In genomic region chr13:87827479-87827878, GRCh38 we compare ENCODE assay signal across 22 cellular contexts.
DNase-seq lines count a peak whose midpoint lies in the region; TF ChIP-seq lines count a peak whose summit lies in the region.
"Had no signal": no experiment of that assay in that cellular context is flagged by ENCODE, and none has a peak within 500 bp of the region (broad histone marks: within the 10 kb centered on the region; RNA-seq: fewer than 3 reads in every experiment).

No MANE protein-coding gene starts in this region.

- no peak overlapping the region for H2AFZ ChIP-seq in fibroblast of lung (ENCODE audit: low read length)
- no peak overlapping the region for H2AFZ ChIP-seq in smooth muscle cell (ENCODE audit: low read depth)

- TF ChIP-seq CTCF in fibroblast of lung (conservative IDR thresholded peaks at IDR 0.05 in 1 of 2, IDR thresholded peaks at IDR 0.05 in 1 of 2; ENCODE audit: low read depth in 1 of 2, low read length in 2 of 2) (no peak), smooth muscle cell (IDR thresholded peaks at IDR 0.05; ENCODE audit: borderline replicate concordance, insufficient read depth, poor library complexity, severe bottlenecking) (no peak)

- H4K20me1 ChIP-seq in fibroblast of lung (ENCODE audit: control insufficient read depth, extremely low read depth, insufficient read depth, low read length) (no peaks in the 10 kb centered on the region), smooth muscle cell (ENCODE audit: low read depth) (no peaks in the 10 kb centered on the region)

- DNase-seq in GM04503 (ENCODE audit: low read depth) = peak; percentile 1
- peak; percentile 49 for DNase-seq in RKO (ENCODE audit: low spot score)
- DNase-seq in fibroblast of lung (ENCODE audit: low read depth in 2 of 2) = peak; percentile 65 to 77
- DNase-seq in smooth muscle cell (lab: John Stamatoyannopoulos, UW; ENCODE audit: unreplicated experiment) = no peak
- DNase-seq in NCI-H1694 treated with DMSO at 0.1 percent for 48 hours (lab: John Stamatoyannopoulos, UW) = no peak
- DNase-seq in DMS153 (lab: John Stamatoyannopoulos, UW) = no peak
- DNase-seq in activated effector memory CD4-positive, alpha-beta T cell treated with anti-CD3 and anti-CD28 coated beads, Interleukin-2, amount 50 U/mL, for 16 hours = no peak
- DNase-seq: activated CD4-positive, alpha-beta T cell treated with anti-CD3 and anti-CD28 coated beads, Interleukin-2, amount 50 U/mL, for 4 hours; activated naive CD4-positive, alpha-beta T cell; colonic mucosa; DMS79; IMR-90; NCI-H2029; NCI-H510A; right cardiac atrium; SHP77 treated with DMSO at 0.1 percent for 48 hours; stimulated activated CD4-positive, alpha-beta T cell treated with anti-CD3 and anti-CD28 coated beads, Interleukin-1b, Interleukin-23, amount 100 ng/mL, for 48 hours; stomach; T-helper 1 cell had no signal

- no peaks in the 10 kb centered on the region for H3F3A ChIP-seq in smooth muscle cell (ENCODE audit: low read depth)

- H3K27me3 ChIP-seq in fibroblast of lung (ENCODE audit: control insufficient read depth, insufficient read depth, low read length) = no peaks in the 10 kb centered on the region
- no peaks in the 10 kb centered on the region for H3K27me3 ChIP-seq in smooth muscle cell (ENCODE audit: low read depth)
- H3K27me3 ChIP-seq: ascending aorta, colonic mucosa, stomach had no signal

- 53% methylated on average over 4 of the region's 4 CpGs for WGBS in smooth muscle cell (ENCODE audit: low lambda C conversion rate)

- H3K9me3 ChIP-seq in fibroblast of lung (ENCODE audit: control insufficient read depth, insufficient read depth, low read depth, low read length) (no peaks in the 10 kb centered on the region), smooth muscle cell (replicated peaks; ENCODE audit: low read depth) (no peaks in the 10 kb centered on the region)
- H3K9me3 ChIP-seq: ascending aorta, colonic mucosa, stomach had no signal

- H3K9ac ChIP-seq in fibroblast of lung (ENCODE audit: insufficient read depth, low read length) (no peak overlapping the region), smooth muscle cell (ENCODE audit: low read depth) (no peak overlapping the region)

- no peaks in the 10 kb centered on the region for H3K4me1 ChIP-seq in fibroblast of lung (ENCODE audit: control insufficient read depth, extremely low read depth, insufficient read depth, low read length)
- H3K4me1 ChIP-seq in smooth muscle cell (ENCODE audit: low read depth) = no peaks in the 10 kb centered on the region
- H3K4me1 ChIP-seq: ascending aorta, colonic mucosa, stomach had no signal

- no peak overlapping the region for H3K4me2 ChIP-seq in fibroblast of lung (ENCODE audit: extremely low read depth, insufficient read depth, low read length)
- H3K4me2 ChIP-seq in smooth muscle cell = peak overlapping the region; percentile 13

- H3K79me2 ChIP-seq in fibroblast of lung (ENCODE audit: control insufficient read depth, insufficient read depth, low read length) (no peaks in the 10 kb centered on the region), smooth muscle cell (ENCODE audit: low read depth) (no peaks in the 10 kb centered on the region)

- H3K36me3 ChIP-seq in fibroblast of lung (ENCODE audit: control insufficient read depth, insufficient read depth, low read length) (no peaks in the 10 kb centered on the region), smooth muscle cell (ENCODE audit: low read depth) (no peaks in the 10 kb centered on the region)
- H3K36me3 ChIP-seq: ascending aorta, colonic mucosa, stomach had no signal

- H3K27ac ChIP-seq in fibroblast of lung (ENCODE audit: insufficient read depth, low read length) (no peak overlapping the region), smooth muscle cell (ENCODE audit: low read depth) (no peak overlapping the region)
- H3K27ac ChIP-seq: ascending aorta, C4-2B, colonic mucosa, stomach, VCaP had no signal

- no peak overlapping the region for H3K4me3 ChIP-seq in fibroblast of lung (replicated peaks in 1 of 4; ENCODE audit: control extremely low read depth in 1 of 4, insufficient read depth in 1 of 4, low read depth in 3 of 4, low read length in 4 of 4)
- H3K4me3 ChIP-seq in smooth muscle cell = no peak overlapping the region
- H3K4me3 ChIP-seq: ascending aorta, colonic mucosa, stomach had no signal

Comparison
In these comparisons a context has a peak if more than half of its experiments do, and no peak if none do; other contexts are left out.
1. DNase-seq: peak in GM04503 (single experiment), RKO (single experiment) and fibroblast of lung (2 of 2); none in smooth muscle cell (single experiment), NCI-H1694 treated with DMSO at 0.1 percent for 48 hours (single experiment), DMS153 (single experiment) and activated effector memory CD4-positive, alpha-beta T cell treated with anti-CD3 and anti-CD28 coated beads, Interleukin-2, amount 50 U/mL, for 16 hours (single experiment).